Comparison of ENCODE assay signal across 1 cellular context in genomic region chr5:122154491-122154890, GRCh38.
TF ChIP-seq lines count a peak whose summit lies in the region.

No MANE protein-coding gene starts in this region.

TF ChIP-seq in K562, 482 proteins besides CTCF, POLR2A, EP300 and RAD21:
- no peak for TF ChIP-seq POLR2B (IDR thresholded peaks at IDR 0.05; ENCODE audit: low read depth, partially characterized antibody)
- no peak for TF ChIP-seq CREB1 (IDR thresholded peaks at IDR 0.05)
- TF ChIP-seq CREB1 (CRISPR knock-in tag; IDR thresholded peaks at IDR 0.05): no peak
- TF ChIP-seq ZNF197 (CRISPR knock-in tag; IDR thresholded peaks at IDR 0.05; ENCODE audit: low read depth): no peak
- no peak for TF ChIP-seq TCFL5 (CRISPR knock-in tag; conservative IDR thresholded peaks at IDR 0.05)
- TF ChIP-seq HMG20A (CRISPR knock-in tag; conservative IDR thresholded peaks at IDR 0.05): no peak
- TF ChIP-seq CEBPZ (IDR thresholded peaks at IDR 0.05; ENCODE audit: borderline replicate concordance, low read depth, low read length): no peak
- no peak for TF ChIP-seq CREB3L1 (IDR thresholded peaks at IDR 0.05; ENCODE audit: borderline replicate concordance, low read depth)
- TF ChIP-seq SPI1 (IDR thresholded peaks at IDR 0.05; ENCODE audit: borderline replicate concordance, low read depth, low read length): no peak
